In genomic region chr7:143362126-143362961, GRCh38 we compare ENCODE assay signal across 8 cellular contexts. TPM values are rescaled to one million over a fixed set of nuclear protein-coding genes. Genes with fewer than 3 reads are reported as not detected.
DNase-seq lines count a peak whose midpoint lies in the region; ATAC-seq, FAIRE-seq and TF ChIP-seq lines count a peak whose summit lies in the region.

Gene FAM131B, minus strand, starts transcription at chr7:143362713. Its CDS starts 110 bp downstream, at chr7:143362603.

- H4K20me1 ChIP-seq in K562 (replicated peaks; ENCODE audit: control insufficient read depth, insufficient read depth, low read length) (peaks cover 9% of the 10 kb centered on the region; the same call in 1 of the 2 replicates), keratinocyte (ENCODE audit: control insufficient read depth, extremely low read depth, insufficient read depth, low read length) (no peaks in the 10 kb centered on the region)

- H3K27ac ChIP-seq in K562 (ENCODE audit: extremely low read depth, low read depth, low read length) (no peak within 1 kb of the TSS), keratinocyte (ENCODE audit: control insufficient read depth, insufficient read depth, low read length) (no peak within 1 kb of the TSS)

- no peak for TF ChIP-seq EP300 in K562 (IDR thresholded peaks at IDR 0.05; ENCODE audit: low read length)

- H3K9me3 ChIP-seq in NT2/D1 (ENCODE audit: insufficient read depth, low read length), result no peaks in the 10 kb centered on the region
- no peaks in the 10 kb centered on the region for H3K9me3 ChIP-seq in K562 (replicated peaks; ENCODE audit: control insufficient read depth, insufficient read depth, low read depth, low read length)
- no peaks in the 10 kb centered on the region for H3K9me3 ChIP-seq in keratinocyte (ENCODE audit: control insufficient read depth, low read depth, low read length)

- H3K36me3 ChIP-seq in NT2/D1 (ENCODE audit: insufficient read depth, insufficient read length, low read length) (no peaks in the 10 kb centered on the region), K562 (ENCODE audit: control insufficient read depth, insufficient read depth, low read length) (no peaks in the 10 kb centered on the region), keratinocyte (ENCODE audit: control insufficient read depth in 2 of 2, extremely low read depth in 1 of 2, insufficient read depth in 2 of 2, low read length in 2 of 2) (no peaks in the 10 kb centered on the region)

- H2AFZ ChIP-seq in K562 (ENCODE audit: low read depth, low read length) (no peak within 1 kb of the TSS), keratinocyte (ENCODE audit: control insufficient read depth, low read length) (peak within 1 kb of the TSS; percentile 69)

- no peak for TF ChIP-seq POLR2A in K562 (conservative IDR thresholded peaks at IDR 0.05)

- in situ Hi-C loops in K562 (cut with MboI), result no loop called here

- intact Hi-C loops in K562 (cut with micrococcal nuclease), result no loop called here

- H3K9me1 ChIP-seq in K562 (ENCODE audit: control insufficient read depth, insufficient read depth, low read length), result peaks cover 3% of the 10 kb centered on the region
- no peaks in the 10 kb centered on the region for H3K9me1 ChIP-seq in keratinocyte (ENCODE audit: control insufficient read depth, extremely low read depth, insufficient read depth, low read length)

- peak within 1 kb of the TSS; percentile 80 for H3K4me3 Mint-ChIP-seq in stimulated activated effector memory CD8-positive, alpha-beta T cell treated with anti-CD3 and anti-CD28 coated beads, Interleukin-12 subunit alpha, Interleukin-12 subunit beta, amount 100 ng/mL, for 72 hours

- H3K27me3 ChIP-seq in NT2/D1 (ENCODE audit: insufficient read depth, insufficient read length) (peaks cover 43% of the 10 kb centered on the region), K562 (ENCODE audit: control insufficient read depth in 2 of 2, insufficient read depth in 2 of 2, low read length in 2 of 2) (peaks cover 76 to 85% of the 10 kb centered on the region in 2 experiments), keratinocyte (ENCODE audit: control insufficient read depth, extremely low read depth, insufficient read depth, low read length) (peaks cover 61% of the 10 kb centered on the region)

- TF ChIP-seq CTCF in K562 (IDR thresholded peaks at IDR 0.05 in 2 of 3, conservative IDR thresholded peaks at IDR 0.05 in 1 of 3; ENCODE audit: insufficient read depth in 2 of 3, low read depth in 1 of 3, low read length in 3 of 3) (no peak), keratinocyte (optimal IDR thresholded peaks at IDR 0.05 in 1 of 3, IDR thresholded peaks at IDR 0.05 in 1 of 3, conservative IDR thresholded peaks at IDR 0.05 in 1 of 3; ENCODE audit: extremely low read depth in 1 of 3, insufficient read depth in 2 of 3, low read length in 3 of 3) (no peak)

- BruUV-seq in K562 (replicated peaks; lab: Mats Ljungman, UMichigan), result no TSS peak

- FAIRE-seq in K562 (lab: Jason Lieb, UNC) (no peak), keratinocyte (lab: Jason Lieb, UNC) (no peak)

- H3K27ac Mint-ChIP-seq in stimulated activated effector memory CD8-positive, alpha-beta T cell treated with anti-CD3 and anti-CD28 coated beads, Interleukin-12 subunit alpha, Interleukin-12 subunit beta, amount 100 ng/mL, for 72 hours, result peak within 1 kb of the TSS; percentile 29

- POLR2A ChIA-PET in K562 (lab: Yijun Ruan, JAX), result no interaction called here

- peaks cover 18% of the 10 kb centered on the region for H3K4me1 Mint-ChIP-seq in stimulated activated effector memory CD8-positive, alpha-beta T cell treated with anti-CD3 and anti-CD28 coated beads, Interleukin-12 subunit alpha, Interleukin-12 subunit beta, amount 100 ng/mL, for 72 hours

- peak; percentile 29 to 31 for DNase-seq in activated CD4-positive, alpha-beta T cell treated with anti-CD3 and anti-CD28 coated beads for 4 hours
- DNase-seq in activated CD4-positive, alpha-beta T cell treated with anti-CD3 and anti-CD28 coated beads, Interleukin-2, amount 50 U/mL, for 1 hour, result no peak
- no peak for DNase-seq in NT2/D1 (ENCODE audit: low read depth, low spot score)
- peak in 3 of 4 experiments; percentile 49 to 80 (median 76) for DNase-seq in K562 (ENCODE audit: extremely low read depth in 1 of 4, low spot score in 3 of 4)
- DNase-seq in keratinocyte (ENCODE audit: low read depth, low spot score), result no peak
- DNase-seq in stimulated activated effector memory CD8-positive, alpha-beta T cell treated with anti-CD3 and anti-CD28 coated beads, Interleukin-12 subunit alpha, Interleukin-12 subunit beta, amount 100 ng/mL, for 72 hours (ENCODE audit: low spot score in 2 of 2), result peak in 1 of 2 donors; percentile 67
- no peak for DNase-seq in NCI-H510A treated with DMSO at 0.1 percent for 48 hours (lab: John Stamatoyannopoulos, UW)
- DNase-seq in effector CD8-positive, alpha-beta T cell (lab: John Stamatoyannopoulos, UW), result no peak

- peak; percentile 32 for ATAC-seq in K562
- peak; percentile 70 for ATAC-seq in stimulated activated effector memory CD8-positive, alpha-beta T cell treated with anti-CD3 and anti-CD28 coated beads, Interleukin-12 subunit alpha, Interleukin-12 subunit beta, amount 100 ng/mL, for 72 hours

- H3K4me2 ChIP-seq in K562 (ENCODE audit: insufficient read depth, low read length), result no peak within 1 kb of the TSS
- peak within 1 kb of the TSS; percentile 60 for H3K4me2 ChIP-seq in keratinocyte (ENCODE audit: control insufficient read depth, extremely low read depth, insufficient read depth, low read depth, low read length)

- H3K79me2 ChIP-seq in K562 (ENCODE audit: control insufficient read depth, insufficient read depth, low read length) (no peaks in the 10 kb centered on the region), keratinocyte (ENCODE audit: control insufficient read depth, insufficient read depth, low read length) (no peaks in the 10 kb centered on the region)

- 10% methylated on average over 26 of the region's 109 CpGs for WGBS in K562 (ENCODE audit: insufficient coverage, low coverage, missing lambda C conversion rate)

- H3K4me1 ChIP-seq in NT2/D1 (ENCODE audit: insufficient read depth, insufficient read length), result no peaks in the 10 kb centered on the region
- H3K4me1 ChIP-seq in K562 (replicated peaks in 1 of 2; ENCODE audit: control insufficient read depth in 2 of 2, insufficient read depth in 2 of 2, low read length in 2 of 2), result peaks cover 0 to 17% of the 10 kb centered on the region in 2 experiments; a peak in 2 of 5 replicates
- no peaks in the 10 kb centered on the region for H3K4me1 ChIP-seq in keratinocyte (ENCODE audit: control insufficient read depth, extremely low read depth, insufficient read depth, low read length)

- no peaks in the 10 kb centered on the region for H3K9me3 Mint-ChIP-seq in stimulated activated effector memory CD8-positive, alpha-beta T cell treated with anti-CD3 and anti-CD28 coated beads, Interleukin-12 subunit alpha, Interleukin-12 subunit beta, amount 100 ng/mL, for 72 hours

- peak within 1 kb of the TSS; percentile 67 for H3K9ac ChIP-seq in NT2/D1 (ENCODE audit: insufficient read length, low read depth)
- H3K9ac ChIP-seq in K562 (ENCODE audit: insufficient read depth in 1 of 2, low read depth in 2 of 2, low read length in 2 of 2), result no peak within 1 kb of the TSS
- H3K9ac ChIP-seq in keratinocyte (ENCODE audit: control insufficient read depth, extremely low read depth, insufficient read depth, low read length), result no peak within 1 kb of the TSS

- TF ChIP-seq RAD21 in K562 (CRISPR knock-in tag; conservative IDR thresholded peaks at IDR 0.05 in 1 of 2, IDR thresholded peaks at IDR 0.05 in 1 of 2), result no peak

- CTCF ChIA-PET in K562 (lab: Yijun Ruan, JAX; ENCODE audit: low intra/inter-chr PET ratio), result no interaction called here

- H3K36me3 Mint-ChIP-seq in stimulated activated effector memory CD8-positive, alpha-beta T cell treated with anti-CD3 and anti-CD28 coated beads, Interleukin-12 subunit alpha, Interleukin-12 subunit beta, amount 100 ng/mL, for 72 hours, result no peaks in the 10 kb centered on the region

- dilution Hi-C loops in keratinocyte (cut with MboI; ENCODE audit: extremely low pct_ligation_motif_present, low sequenced_read_pairs), result no loop called here

- H3K4me3 ChIP-seq in NT2/D1 (ENCODE audit: insufficient read length, low read depth) (peak within 1 kb of the TSS; percentile 62), K562 (no peak within 1 kb of the TSS), keratinocyte (ENCODE audit: control insufficient read depth in 2 of 3, extremely low read depth in 1 of 3, insufficient read depth in 2 of 3, low read depth in 1 of 3, low read length in 3 of 3) (peak within 1 kb of the TSS; percentile 33 to 66 (median 57))

RNA-seq across cellular contexts. Expression of gene FAM131B, which starts in this region (rescaled TPM):
- total RNA-seq in K562 (2011; cell fraction: chromatin; rRNA removed; ENCODE audit: low replicate concordance), result 0.07 TPM in 1 of 2 replicates, not detected in the other
- not detected in 2 replicates for total RNA-seq in K562 (2011; cell fraction: nucleolus; rRNA removed)
- total RNA-seq in K562 (2011; cell fraction: nucleoplasm; rRNA removed), result not detected in 2 replicates
- total RNA-seq in K562 (2014; rRNA removed) (not detected in 2 replicates), K562 (2014; rRNA removed; fragmentation: Illumina TruSeq; extraction: Trizol) (not detected in 2 replicates), K562 (2015; rRNA removed; fragmentation: Illumina TruSeq; extraction: Trizol) (not detected in 2 replicates), K562 (2021) (0.04 TPM in 2 replicates)
- polyA plus RNA-seq in K562 (2011; rRNA removed) (0.03 and 0.11 TPM in 2 replicates), K562 (2014; fragmentation: Illumina TruSeq; extraction: Trizol) (not detected in 2 replicates), K562 (2014; fragmentation: Nextera tagmentation; extraction: Ambion mirVana) (not detected), K562 (2014; rRNA removed) (not detected in 2 replicates), keratinocyte (0.12 to 0.24 TPM (median 0.21 TPM) in 3 replicates)
- polyA plus RNA-seq in K562 (2011; cell fraction: cytosol; rRNA removed), result not detected in 2 replicates
- 0.09 TPM in 1 of 2 replicates, not detected in the other for polyA plus RNA-seq in K562 (2011; cell fraction: nucleus; rRNA removed)
- polyA plus RNA-seq in K562 (2012), result 0.03 TPM in 2 replicates
- not detected in 2 replicates for polyA minus RNA-seq in K562 (2011; rRNA and poly(A)+ RNA removed)
- polyA minus RNA-seq in K562 (2011; cell fraction: cytosol; rRNA and poly(A)+ RNA removed), result 0.29 TPM in 1 of 2 replicates, not detected in the other
- 0.33 TPM in 1 of 2 replicates, not detected in the other for polyA minus RNA-seq in K562 (2011; cell fraction: nucleus; rRNA and poly(A)+ RNA removed)
- not detected for polyA plus RNA-seq in keratinocyte (2011; ENCODE audit: low read depth)
- polyA plus RNA-seq in keratinocyte (2011; cell fraction: cytosol; rRNA removed), result 0.12 and 0.16 TPM in 2 replicates
- 0.23 and 0.28 TPM in 2 replicates for polyA plus RNA-seq in keratinocyte (2011; cell fraction: nucleus; rRNA removed)
- 0.09 TPM in 1 of 2 replicates, not detected in the other for polyA plus RNA-seq in keratinocyte (2012; ENCODE audit: low replicate concordance)
- 0.20 to 0.43 TPM (median 0.38 TPM) in 3 replicates for polyA minus RNA-seq in keratinocyte
- polyA minus RNA-seq in keratinocyte (2011; cell fraction: cytosol; rRNA and poly(A)+ RNA removed), result not detected
- 0.21 and 0.23 TPM in 2 replicates for polyA minus RNA-seq in keratinocyte (2011; cell fraction: nucleus; rRNA and poly(A)+ RNA removed)

Comparison
In these comparisons a context has a peak if more than half of its experiments do, and no peak if none do; other contexts are left out.
1. DNase-seq: peak in activated CD4-positive, alpha-beta T cell treated with anti-CD3 and anti-CD28 coated beads for 4 hours (2 of 2); none in activated CD4-positive, alpha-beta T cell treated with anti-CD3 and anti-CD28 coated beads, Interleukin-2, amount 50 U/mL, for 1 hour (single experiment), NT2/D1 (single experiment), keratinocyte (single experiment), NCI-H510A treated with DMSO at 0.1 percent for 48 hours (single experiment) and effector CD8-positive, alpha-beta T cell (single experiment).
2. Peak in DNase-seq and ATAC-seq in K562; RNA of the gene not detected or under 1 TPM.